ENCODE assay signal across 8 cellular contexts in the genomic region with DNA sequence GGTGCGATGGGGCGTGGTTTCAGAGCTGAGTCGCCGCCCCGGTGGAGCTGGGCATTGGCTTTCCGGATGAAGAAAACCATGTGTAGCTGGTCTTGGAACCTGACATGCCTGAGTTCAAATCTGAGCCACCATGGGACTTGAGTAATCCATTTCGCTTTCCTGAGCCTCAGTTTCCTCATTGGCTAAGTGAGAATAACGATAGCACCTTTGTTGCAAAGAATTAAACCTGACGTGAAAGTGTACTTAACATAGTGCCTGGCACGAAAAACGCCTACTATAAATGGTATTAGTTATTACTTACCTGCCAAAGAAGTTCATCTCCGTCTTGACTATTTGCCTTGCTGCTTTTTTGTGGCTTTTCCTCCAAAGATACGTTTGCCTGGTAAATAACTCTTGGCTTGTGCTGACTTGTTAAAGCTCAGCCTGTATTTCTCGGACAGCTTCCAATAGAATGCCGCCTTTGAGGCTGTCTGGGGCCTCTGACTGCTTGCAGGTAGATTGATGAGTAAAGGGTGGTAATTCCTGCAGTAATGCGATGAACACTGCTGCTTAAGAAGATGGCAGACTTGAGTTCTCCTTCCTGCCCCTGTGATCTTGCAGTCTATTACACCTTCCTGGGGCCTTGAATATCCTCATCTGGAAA. TPM values are rescaled to one million over a fixed set of nuclear protein-coding genes. Genes with fewer than 3 reads are reported as not detected.
DNase-seq lines count a peak whose midpoint lies in the region; ATAC-seq and TF ChIP-seq lines count a peak whose summit lies in the region.

No MANE protein-coding gene starts in this region.

- DNase-seq in HCEC 1CT (peak; percentile 8), amniotic epithelial cell (ENCODE audit: low read depth) (peak; percentile 12), mesothelial cell of epicardium (ENCODE audit: low spot score in 2 of 2, unreplicated experiment in 2 of 2) (no peak), amniotic stem cell (lab: John Stamatoyannopoulos, UW) (no peak), NCI-H1436 (lab: John Stamatoyannopoulos, UW) (no peak), GDM1 (lab: John Stamatoyannopoulos, UW) (no peak)

- peak overlapping the region; percentile 36 for H3K27ac Mint-ChIP-seq in mesothelial cell of epicardium

- H3K4me1 ChIP-seq in BLaER1: peaks cover 69% of the 10 kb centered on the region

- H3K36me3 ChIP-seq in BLaER1: peaks cover 30% of the 10 kb centered on the region

- peak overlapping the region; percentile 93 for H3K4me2 ChIP-seq in BLaER1

- no peaks in the 10 kb centered on the region for H3K27me3 Mint-ChIP-seq in mesothelial cell of epicardium (ENCODE audit: low read depth)

- peak overlapping the region; percentile 98 for H3K9ac ChIP-seq in BLaER1

- H3K9me3 Mint-ChIP-seq in mesothelial cell of epicardium: peaks cover 5% of the 10 kb centered on the region

- H3K4me3 Mint-ChIP-seq in mesothelial cell of epicardium: peak overlapping the region; percentile 87

- peaks cover 23% of the 10 kb centered on the region for H3K4me1 Mint-ChIP-seq in mesothelial cell of epicardium

- ATAC-seq in GM19328 (IDR thresholded peaks at IDR 0.05; ENCODE audit: unreplicated experiment): no peak

- peak overlapping the region; percentile 93 for H3K4me3 ChIP-seq in BLaER1

- H3K27ac ChIP-seq in BLaER1: peak overlapping the region; percentile 99

- peaks cover 3% of the 10 kb centered on the region for H3K36me3 Mint-ChIP-seq in mesothelial cell of epicardium

- H4K20me1 ChIP-seq in BLaER1: peaks cover 53% of the 10 kb centered on the region

- H3K27me3 ChIP-seq in BLaER1: no peaks in the 10 kb centered on the region

- TF ChIP-seq CTCF in mesothelial cell of epicardium (IDR thresholded peaks at IDR 0.05; ENCODE audit: unreplicated experiment): no peak

- peaks cover 8% of the 10 kb centered on the region for H3K9me3 ChIP-seq in BLaER1

RNA-seq across cellular contexts. Expression of gene CDCA7, which starts 1.3 kb away (rescaled TPM):
- 17.6 to 20.2 TPM (median 18.3 TPM) in 3 replicates for total RNA-seq in mesothelial cell of epicardium

Comparison
In these comparisons a context has a peak if more than half of its experiments do, and no peak if none do; other contexts are left out.
1. DNase-seq: peak in HCEC 1CT (single experiment) and amniotic epithelial cell (single experiment); none in mesothelial cell of epicardium (0 of 2), amniotic stem cell (single experiment), NCI-H1436 (single experiment) and GDM1 (single experiment).